In genomic region chr6:71197267-71197666, GRCh38 we compare ENCODE assay signal across 21 cellular contexts.
DNase-seq lines count a peak whose midpoint lies in the region; ATAC-seq, FAIRE-seq and TF ChIP-seq lines count a peak whose summit lies in the region.
"Had no signal": no experiment of that assay in that cellular context is flagged by ENCODE, and none has a peak within 500 bp of the region (broad histone marks: within the 10 kb centered on the region; RNA-seq: fewer than 3 reads in every experiment).

No MANE protein-coding gene starts in this region.

- WGBS in A549 (ENCODE audit: missing lambda C conversion rate): 57% methylated on average over 7 of the region's 7 CpGs
- WGBS in mesenchymal stem cell: 67% methylated on average over 6 of the region's 7 CpGs

- TF ChIP-seq EP300 in A549 (IDR thresholded peaks at IDR 0.05): no peak

- CTCF ChIA-PET in A549 (lab: Yijun Ruan, JAX): interaction anchor here (0.6 to 1.4 kb wide), 2 partner anchors 91 to 464 kb away, joined by 3 read pairs; no protein-coding TSS in a partner anchor

- peak overlapping the region; percentile 92 for H2AK5ac ChIP-seq in mesenchymal stem cell (ENCODE audit: low read length, severe bottlenecking)

- H3K27me3 ChIP-seq in mesenchymal stem cell (ENCODE audit: control insufficient read depth in 1 of 2, insufficient read depth in 1 of 2, low read length in 2 of 2): no peaks in the 10 kb centered on the region
- H3K27me3 ChIP-seq: body of pancreas, esophagus squamous epithelium, left lung had no signal

- H3K4me1 ChIP-seq in A549: peaks cover 18% of the 10 kb centered on the region; the same call in 2 of the 3 replicates
- peaks cover 4% of the 10 kb centered on the region for H3K4me1 ChIP-seq in mesenchymal stem cell (ENCODE audit: control insufficient read depth, insufficient read depth, low read depth, low read length)
- H3K4me1 ChIP-seq: body of pancreas, esophagus squamous epithelium, left lung, prostate gland had no signal

- no peak overlapping the region for H2BK15ac ChIP-seq in mesenchymal stem cell (ENCODE audit: low read depth, poor library complexity, severe bottlenecking)

- no peak overlapping the region for H4K91ac ChIP-seq in mesenchymal stem cell (ENCODE audit: low read length)

- peaks cover 64% of the 10 kb centered on the region for H3K4me1 Mint-ChIP-seq in HFFc6 (ENCODE audit: low read depth)
- no peaks in the 10 kb centered on the region for H3K4me1 Mint-ChIP-seq in glutamatergic neuron (ENCODE audit: low read depth, unreplicated experiment)
- H3K4me1 Mint-ChIP-seq: activated CD4-positive, alpha-beta T cell treated with anti-CD3 and anti-CD28 coated beads for 36 hours had no signal

- H2BK120ac ChIP-seq in mesenchymal stem cell (ENCODE audit: low read depth, low read length): no peak overlapping the region

- no peak for FAIRE-seq in A549 (lab: Jason Lieb, UNC)
- FAIRE-seq: GM12878 had no signal

- no peaks in the 10 kb centered on the region for H3K36me3 ChIP-seq in mesenchymal stem cell (ENCODE audit: control insufficient read depth in 1 of 2, insufficient read depth in 2 of 2, low read depth in 1 of 2, low read length in 2 of 2)
- H3K36me3 ChIP-seq: esophagus squamous epithelium, left lung, prostate gland had no signal

- H3K4me3 ChIP-seq in A549: no peak overlapping the region
- no peak overlapping the region for H3K4me3 ChIP-seq in mesenchymal stem cell (ENCODE audit: insufficient read depth in 1 of 2, low read depth in 1 of 2, low read length in 2 of 2)
- H3K4me3 ChIP-seq: body of pancreas, esophagus squamous epithelium, GM12878, left lung, prostate gland had no signal

- H3K36me3 Mint-ChIP-seq in HFFc6 (ENCODE audit: low read depth) (no peaks in the 10 kb centered on the region), glutamatergic neuron (ENCODE audit: unreplicated experiment) (no peaks in the 10 kb centered on the region)
- H3K36me3 Mint-ChIP-seq: CD8-positive, alpha-beta T cell had no signal

- H3K9me3 Mint-ChIP-seq in HFFc6 (no peaks in the 10 kb centered on the region), glutamatergic neuron (ENCODE audit: unreplicated experiment) (no peaks in the 10 kb centered on the region)
- H3K9me3 Mint-ChIP-seq: CD8-positive, alpha-beta T cell; stimulated activated naive CD8-positive, alpha-beta T cell treated with anti-CD3 and anti-CD28 coated beads, Interleukin-15, Interleukin-2, amounts not matched to agents 100 ng/mL and 50 ng/mL, for 24 hours had no signal

- DNase-seq in A549 (ENCODE audit: low read depth in 1 of 2, low spot score in 1 of 2): peak in 1 of 2 experiments; percentile 18
- DNase-seq in HFFc6: peak; percentile 67
- peak; percentile 79 for DNase-seq in astrocyte of the hippocampus (ENCODE audit: low read depth, low spot score)
- DNase-seq in mesenchymal stem cell: peak; percentile 65
- DNase-seq in glutamatergic neuron: no peak
- DNase-seq in inferior parietal cortex (ENCODE audit: extremely low spot score): no peak
- DNase-seq: activated CD4-positive, alpha-beta T cell treated with anti-CD3 and anti-CD28 coated beads for 36 hours; activated CD8-positive, alpha-beta memory T cell treated with anti-CD3 and anti-CD28 coated beads, Interleukin-2, amount 50 U/mL, for 48 hours; body of pancreas; CD8-positive, alpha-beta T cell; esophagus squamous epithelium; GOT3; left lung; NCI-H1436 treated with DMSO at 0.1 percent for 48 hours; stimulated activated CD4-positive, alpha-beta T cell treated with anti-CD3 and anti-CD28 coated beads, Interleukin-15, amount 100 ng/mL, for 24 hours had no signal

- no peak overlapping the region for H4K8ac ChIP-seq in mesenchymal stem cell (ENCODE audit: low read length)

- TF ChIP-seq CTCF in A549 (IDR thresholded peaks at IDR 0.05) (no peak), HFFc6 (IDR thresholded peaks at IDR 0.05) (no peak), glutamatergic neuron (IDR thresholded peaks at IDR 0.05; ENCODE audit: partially characterized antibody, unreplicated experiment) (no peak)

- peak overlapping the region; percentile 77 for H3K27ac Mint-ChIP-seq in HFFc6
- no peak overlapping the region for H3K27ac Mint-ChIP-seq in glutamatergic neuron (ENCODE audit: unreplicated experiment)
- H3K27ac Mint-ChIP-seq: activated CD4-positive, alpha-beta T cell treated with anti-CD3 and anti-CD28 coated beads for 36 hours; CD8-positive, alpha-beta T cell; stimulated activated naive CD8-positive, alpha-beta T cell treated with anti-CD3 and anti-CD28 coated beads, Interleukin-15, Interleukin-2, amounts not matched to agents 100 ng/mL and 50 ng/mL, for 24 hours had no signal

- POLR2A ChIA-PET in A549 (lab: Yijun Ruan, JAX): no interaction called here

- H2BK5ac ChIP-seq in mesenchymal stem cell (ENCODE audit: low read depth, low read length, poor library complexity, severe bottlenecking): peak overlapping the region; percentile 84

- H3K9me3 ChIP-seq in A549 (no peaks in the 10 kb centered on the region), mesenchymal stem cell (ENCODE audit: control insufficient read depth, low read length) (no peaks in the 10 kb centered on the region)
- H3K9me3 ChIP-seq: body of pancreas, esophagus squamous epithelium, left lung, prostate gland had no signal

- no peaks in the 10 kb centered on the region for H3K79me1 ChIP-seq in mesenchymal stem cell (replicated peaks; ENCODE audit: low read length, poor library complexity, severe bottlenecking)

- ATAC-seq in A549: peak; percentile 19 to 65; a peak in 5 of 6 replicates
- ATAC-seq in GM21381 (IDR thresholded peaks at IDR 0.05; ENCODE audit: unreplicated experiment): no peak
- ATAC-seq in GM21528 (IDR thresholded peaks at IDR 0.05; ENCODE audit: low FRiP score, unreplicated experiment): no peak
- ATAC-seq: activated CD4-positive, alpha-beta T cell treated with anti-CD3 and anti-CD28 coated beads for 36 hours; body of pancreas; CD8-positive, alpha-beta T cell; GM12878; Right ventricle myocardium inferior had no signal

- H3K9ac ChIP-seq in mesenchymal stem cell (ENCODE audit: low read length): no peak overlapping the region

- H3K4ac ChIP-seq in mesenchymal stem cell (ENCODE audit: low read depth in 1 of 2, low read length in 2 of 2): peak overlapping the region in 1 of 2 experiments; percentile 30

- no peak for TF ChIP-seq RAD21 in A549 (conservative IDR thresholded peaks at IDR 0.05 in 1 of 2, IDR thresholded peaks at IDR 0.05 in 1 of 2)

- peak overlapping the region; percentile 55 for H3K4me3 Mint-ChIP-seq in HFFc6
- no peak overlapping the region for H3K4me3 Mint-ChIP-seq in glutamatergic neuron (ENCODE audit: unreplicated experiment)
- H3K4me3 Mint-ChIP-seq: activated CD4-positive, alpha-beta T cell treated with anti-CD3 and anti-CD28 coated beads for 36 hours; CD8-positive, alpha-beta T cell; stimulated activated naive CD8-positive, alpha-beta T cell treated with anti-CD3 and anti-CD28 coated beads, Interleukin-15, Interleukin-2, amounts not matched to agents 100 ng/mL and 50 ng/mL, for 24 hours had no signal

- no peak for TF ChIP-seq POLR2A in A549 (IDR thresholded peaks at IDR 0.05; ENCODE audit: low read length)

- H3K14ac ChIP-seq in mesenchymal stem cell (ENCODE audit: low read length in 2 of 2): no peak overlapping the region

- H3K27me3 Mint-ChIP-seq in HFFc6 (ENCODE audit: insufficient read depth) (no peaks in the 10 kb centered on the region), glutamatergic neuron (ENCODE audit: unreplicated experiment) (no peaks in the 10 kb centered on the region)
- H3K27me3 Mint-ChIP-seq: stimulated activated naive CD8-positive, alpha-beta T cell treated with anti-CD3 and anti-CD28 coated beads, Interleukin-15, Interleukin-2, amounts not matched to agents 100 ng/mL and 50 ng/mL, for 24 hours had no signal

- peak overlapping the region in 1 of 2 experiments; percentile 42 for H2BK12ac ChIP-seq in mesenchymal stem cell (ENCODE audit: low read length in 2 of 2)

- H2AFZ ChIP-seq in mesenchymal stem cell (ENCODE audit: low read depth, low read length): no peak overlapping the region

- no peak overlapping the region for H3K23ac ChIP-seq in mesenchymal stem cell (ENCODE audit: low read length in 2 of 2)

- H3K4me2 ChIP-seq in A549 (peak overlapping the region; percentile 45), mesenchymal stem cell (ENCODE audit: low read length, poor library complexity, severe bottlenecking) (peak overlapping the region; percentile 27)

- no peak overlapping the region for H3K18ac ChIP-seq in mesenchymal stem cell (ENCODE audit: low read depth in 1 of 2, low read length in 2 of 2)

- H3K27ac ChIP-seq in A549: peak overlapping the region; percentile 50 to 79
- peak overlapping the region; percentile 98 for H3K27ac ChIP-seq in mesenchymal stem cell (ENCODE audit: low read length, poor library complexity, severe bottlenecking)
- H3K27ac ChIP-seq: body of pancreas, esophagus squamous epithelium, left lung, prostate gland had no signal

TF ChIP-seq in A549, 52 proteins besides CTCF, POLR2A, EP300 and RAD21 (continues in another document):
- TF ChIP-seq MAX (IDR thresholded peaks at IDR 0.05) (no peak), GATA3 (IDR thresholded peaks at IDR 0.05; ENCODE audit: borderline replicate concordance) (no peak), CBX8 (IDR thresholded peaks at IDR 0.05) (no peak), EHF (CRISPR knock-in tag; IDR thresholded peaks at IDR 0.05) (no peak), PBX3 (IDR thresholded peaks at IDR 0.05) (no peak), NPAS2 (CRISPR knock-in tag; IDR thresholded peaks at IDR 0.05; ENCODE audit: borderline replicate concordance) (no peak), SMC3 (IDR thresholded peaks at IDR 0.05) (no peak), HES2 (IDR thresholded peaks at IDR 0.05) (no peak), TP53 (CRISPR knock-in tag; IDR thresholded peaks at IDR 0.05) (no peak), MAFK (IDR thresholded peaks at IDR 0.05; ENCODE audit: partially characterized antibody) (no peak)

Comparison
In these comparisons a context has a peak if more than half of its experiments do, and no peak if none do; other contexts are left out.
1. ATAC-seq: peak in A549 (2 of 2); none in GM21381 (single experiment) and GM21528 (single experiment).
2. DNase-seq: peak in HFFc6 (single experiment), astrocyte of the hippocampus (single experiment) and mesenchymal stem cell (single experiment); none in glutamatergic neuron (single experiment) and inferior parietal cortex (single experiment).